8 cellular contexts compared by ENCODE assay signal in the genomic region with DNA sequence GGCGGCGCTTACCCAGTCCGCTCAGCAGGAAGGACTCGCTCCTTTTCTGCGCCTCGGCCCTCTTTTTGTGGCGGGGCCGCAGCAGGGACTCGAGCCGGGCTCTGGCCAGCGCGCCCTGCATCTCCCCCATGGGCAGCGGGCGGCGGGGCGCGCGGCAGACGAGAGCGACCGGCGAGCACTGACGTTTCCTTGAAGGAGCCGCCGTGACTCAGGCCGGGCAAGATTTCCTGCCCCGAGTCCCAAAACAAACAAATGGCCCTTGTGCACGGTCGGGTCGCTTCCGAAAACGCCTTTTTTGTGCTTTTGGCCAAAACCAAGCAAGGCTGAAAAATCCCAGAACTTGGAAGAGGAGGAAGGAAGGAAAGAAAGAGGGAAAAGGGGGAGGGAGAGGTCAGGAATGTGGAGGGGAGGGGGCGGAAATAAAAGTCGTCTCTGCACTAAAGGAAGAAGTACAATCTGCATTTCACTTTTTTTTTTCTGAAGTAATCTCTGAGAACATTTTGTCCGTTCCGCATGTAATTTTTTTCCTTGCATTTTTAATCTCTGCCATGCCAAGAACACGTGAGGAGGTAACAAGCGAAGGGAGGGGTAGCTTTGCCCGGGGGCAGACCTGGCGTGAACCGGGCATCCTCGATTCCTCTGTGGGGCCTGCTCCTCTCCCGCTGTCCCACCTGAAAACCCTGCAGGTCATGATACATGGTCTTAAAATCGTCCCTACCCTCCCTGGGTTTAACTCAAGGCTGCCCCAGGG.
DNase-seq lines count a peak whose midpoint lies in the region; ATAC-seq and TF ChIP-seq lines count a peak whose summit lies in the region.

No MANE protein-coding gene starts in this region.

- H3K4me1 Mint-ChIP-seq in CD8-positive, alpha-beta memory T cell, result peaks cover 48 to 65% (median 62%) of the 10 kb centered on the region in 3 donors
- peaks cover 65% of the 10 kb centered on the region for H3K4me1 Mint-ChIP-seq in activated CD8-positive, alpha-beta T cell treated with anti-CD3 and anti-CD28 coated beads, Interleukin-2, amount 10 ng/mL, durations not matched to agents 7 days and 5 days (ENCODE audit: low read depth)

- POLR2A ChIA-PET in CD8-positive, alpha-beta memory T cell (lab: Charles Lee), result interaction anchor here (0.7 kb wide), 1 partner anchor 392 kb away, joined by 3 read pairs; no protein-coding TSS in a partner anchor
- POLR2A ChIA-PET in activated CD8-positive, alpha-beta T cell treated with anti-CD3 and anti-CD28 coated beads, Interleukin-2, amount 10 ng/mL, durations not matched to agents 7 days and 5 days (lab: Charles Lee), result interaction anchor here (0.7 to 1.0 kb wide), 2 partner anchors 262 to 465 kb away, joined by 3 read pairs; no protein-coding TSS in a partner anchor

- peak; percentile 8 for ATAC-seq in GM21529 (IDR thresholded peaks at IDR 0.05; ENCODE audit: unreplicated experiment)
- peak; percentile 2 for ATAC-seq in activated CD8-positive, alpha-beta T cell treated with anti-CD3 and anti-CD28 coated beads, Interleukin-2, amount 10 ng/mL, durations not matched to agents 7 days and 5 days

- H3K27ac Mint-ChIP-seq in CD8-positive, alpha-beta memory T cell, result peak overlapping the region; percentile 45 to 96 (median 90)
- H3K27ac Mint-ChIP-seq in activated CD8-positive, alpha-beta T cell treated with anti-CD3 and anti-CD28 coated beads, Interleukin-2, amount 10 ng/mL, durations not matched to agents 7 days and 5 days, result peak overlapping the region; percentile 87

- peak overlapping the region; percentile 81 for H3K4me3 ChIP-seq in CD8-positive, alpha-beta memory T cell (ENCODE audit: low read length)
- peak overlapping the region; percentile 79 for H3K4me3 ChIP-seq in Loucy (ENCODE audit: low read length, poor library complexity, severe bottlenecking)
- H3K4me3 ChIP-seq in esophagus muscularis mucosa, result peak overlapping the region; percentile 66 to 92 (median 78)
- peak overlapping the region; percentile 84 to 98 for H3K4me3 ChIP-seq in muscle layer of duodenum (ENCODE audit: low read depth in 1 of 2, low read length in 2 of 2)

- H4K20me1 ChIP-seq in Loucy (ENCODE audit: insufficient read depth, low read length, poor library complexity, severe bottlenecking), result no peaks in the 10 kb centered on the region

- no peak for TF ChIP-seq EP300 in esophagus muscularis mucosa (IDR thresholded peaks at IDR 0.05)

- H3K79me2 ChIP-seq in Loucy (ENCODE audit: insufficient read depth, low read length), result no peaks in the 10 kb centered on the region; the same call in 1 of the 2 replicates

- DNase-seq in CD8-positive, alpha-beta memory T cell, result peak in 4 of 5 donors; percentile 5 to 63 (median 32)
- peak; percentile 52 for DNase-seq in activated CD8-positive, alpha-beta T cell treated with anti-CD3 and anti-CD28 coated beads, Interleukin-2, amount 10 ng/mL, durations not matched to agents 7 days and 5 days
- peak; percentile 92 for DNase-seq in esophagus muscularis mucosa (ENCODE audit: extremely low spot score)
- peak; percentile 60 for DNase-seq in stromal cell of bone marrow (ENCODE audit: low read depth)
- DNase-seq in NK-92 treated with Interleukin-12 subunit alpha and Interleukin-12 subunit beta, amount 100 ng/mL, for 24 hours (lab: John Stamatoyannopoulos, UW), result no peak

- peak; percentile 21 for TF ChIP-seq POLR2A in esophagus muscularis mucosa (IDR thresholded peaks at IDR 0.05; ENCODE audit: low read depth)

- H3K27me3 Mint-ChIP-seq in CD8-positive, alpha-beta memory T cell, result no peaks in the 10 kb centered on the region
- no peaks in the 10 kb centered on the region for H3K27me3 Mint-ChIP-seq in activated CD8-positive, alpha-beta T cell treated with anti-CD3 and anti-CD28 coated beads, Interleukin-2, amount 10 ng/mL, durations not matched to agents 7 days and 5 days (ENCODE audit: low read depth)

- H3K36me3 ChIP-seq in CD8-positive, alpha-beta memory T cell (ENCODE audit: insufficient read depth, low read length), result peaks cover 23% of the 10 kb centered on the region
- H3K36me3 ChIP-seq in Loucy (ENCODE audit: insufficient read depth, low read length) (no peaks in the 10 kb centered on the region), esophagus muscularis mucosa (peaks cover 10 to 39% (median 23%) of the 10 kb centered on the region in 4 donors), muscle layer of duodenum (ENCODE audit: control insufficient read depth in 1 of 2, insufficient read depth in 2 of 2, low read length in 2 of 2) (peaks cover 24 to 28% of the 10 kb centered on the region in 2 donors)

- no peaks in the 10 kb centered on the region for H3K27me3 ChIP-seq in CD8-positive, alpha-beta memory T cell (ENCODE audit: insufficient read depth, low read length, poor library complexity, severe bottlenecking)
- no peaks in the 10 kb centered on the region for H3K27me3 ChIP-seq in Loucy (ENCODE audit: insufficient read depth, low read length, poor library complexity, severe bottlenecking)
- peaks cover 0 to 7% (median 2%) of the 10 kb centered on the region in 4 donors for H3K27me3 ChIP-seq in esophagus muscularis mucosa
- no peaks in the 10 kb centered on the region for H3K27me3 ChIP-seq in muscle layer of duodenum (ENCODE audit: low read depth, low read length)

- peak overlapping the region; percentile 84 to 95 (median 92) for H3K4me3 Mint-ChIP-seq in CD8-positive, alpha-beta memory T cell
- peak overlapping the region; percentile 99 for H3K4me3 Mint-ChIP-seq in activated CD8-positive, alpha-beta T cell treated with anti-CD3 and anti-CD28 coated beads, Interleukin-2, amount 10 ng/mL, durations not matched to agents 7 days and 5 days

- H2AFZ ChIP-seq in Loucy (ENCODE audit: low read length), result peak overlapping the region; percentile 80; the same call in 1 of the 2 replicates

- H3K27ac ChIP-seq in CD8-positive, alpha-beta memory T cell (ENCODE audit: low read depth, low read length), result peak overlapping the region; percentile 64
- H3K27ac ChIP-seq in esophagus muscularis mucosa (replicated peaks in 1 of 4) (peak overlapping the region; percentile 86 to 98 (median 91)), muscle layer of duodenum (ENCODE audit: low read length) (peak overlapping the region; percentile 84)

- H3K4me1 ChIP-seq in CD8-positive, alpha-beta memory T cell (ENCODE audit: insufficient read depth, low read length), result peaks cover 42% of the 10 kb centered on the region
- H3K4me1 ChIP-seq in Loucy (ENCODE audit: insufficient read depth, low read length, poor library complexity, severe bottlenecking) (peaks cover 38% of the 10 kb centered on the region), esophagus muscularis mucosa (peaks cover 28 to 70% (median 40%) of the 10 kb centered on the region in 4 donors), muscle layer of duodenum (ENCODE audit: control insufficient read depth in 1 of 2, insufficient read depth in 2 of 2, low read length in 2 of 2) (peaks cover 0 to 18% of the 10 kb centered on the region in 2 donors)

- H3K9ac ChIP-seq in Loucy (ENCODE audit: low read depth, low read length, poor library complexity, severe bottlenecking), result peak overlapping the region; percentile 65

- no peaks in the 10 kb centered on the region for H3K9me3 Mint-ChIP-seq in CD8-positive, alpha-beta memory T cell
- no peaks in the 10 kb centered on the region for H3K9me3 Mint-ChIP-seq in activated CD8-positive, alpha-beta T cell treated with anti-CD3 and anti-CD28 coated beads, Interleukin-2, amount 10 ng/mL, durations not matched to agents 7 days and 5 days (ENCODE audit: insufficient read depth)

- CTCF ChIA-PET in CD8-positive, alpha-beta memory T cell (lab: Charles Lee), result interaction anchor here (1.2 to 6.0 kb wide), 2 partner anchors 459 to 465 kb away, joined by 4 to 54 read pairs; no protein-coding TSS in a partner anchor
- CTCF ChIA-PET in activated CD8-positive, alpha-beta T cell treated with anti-CD3 and anti-CD28 coated beads, Interleukin-2, amount 10 ng/mL, durations not matched to agents 7 days and 5 days (lab: Charles Lee), result interaction anchor here (6.4 kb wide), 1 partner anchor 465 kb away, joined by 60 read pairs; no protein-coding TSS in a partner anchor

- H3K36me3 Mint-ChIP-seq in CD8-positive, alpha-beta memory T cell, result peaks cover 11 to 35% (median 15%) of the 10 kb centered on the region in 3 donors
- peaks cover 37% of the 10 kb centered on the region for H3K36me3 Mint-ChIP-seq in activated CD8-positive, alpha-beta T cell treated with anti-CD3 and anti-CD28 coated beads, Interleukin-2, amount 10 ng/mL, durations not matched to agents 7 days and 5 days (ENCODE audit: low read depth)

- no peaks in the 10 kb centered on the region for H3K9me3 ChIP-seq in CD8-positive, alpha-beta memory T cell (ENCODE audit: low read length)
- no peaks in the 10 kb centered on the region for H3K9me3 ChIP-seq in Loucy (ENCODE audit: insufficient read depth, low read depth, low read length)
- H3K9me3 ChIP-seq in esophagus muscularis mucosa, result no peaks in the 10 kb centered on the region
- H3K9me3 ChIP-seq in muscle layer of duodenum (ENCODE audit: control insufficient read depth in 1 of 2, low read length in 2 of 2), result no peaks in the 10 kb centered on the region

- no peaks in the 10 kb centered on the region for H3F3A ChIP-seq in Loucy (ENCODE audit: low read depth)

- 2% methylated on average over 21 of the region's 44 CpGs for WGBS in esophagus muscularis mucosa

- no peaks in the 10 kb centered on the region for H3K9me2 ChIP-seq in Loucy (replicated peaks; ENCODE audit: low read depth, low read length)

- peak overlapping the region; percentile 84 for H3K4me2 ChIP-seq in Loucy (ENCODE audit: low read depth, low read length, poor library complexity, severe bottlenecking)

- intact Hi-C loops in esophagus muscularis mucosa (cut with DNase I), result loop anchor here (2.0 to 5.0 kb wide), 3 partner anchors 465 to 827 kb away; no protein-coding TSS in a partner anchor

- no peak for TF ChIP-seq CTCF in Loucy (conservative IDR thresholded peaks at IDR 0.05; ENCODE audit: low read length)
- no peak for TF ChIP-seq CTCF in esophagus muscularis mucosa (IDR thresholded peaks at IDR 0.05)
